In the genomic region with DNA sequence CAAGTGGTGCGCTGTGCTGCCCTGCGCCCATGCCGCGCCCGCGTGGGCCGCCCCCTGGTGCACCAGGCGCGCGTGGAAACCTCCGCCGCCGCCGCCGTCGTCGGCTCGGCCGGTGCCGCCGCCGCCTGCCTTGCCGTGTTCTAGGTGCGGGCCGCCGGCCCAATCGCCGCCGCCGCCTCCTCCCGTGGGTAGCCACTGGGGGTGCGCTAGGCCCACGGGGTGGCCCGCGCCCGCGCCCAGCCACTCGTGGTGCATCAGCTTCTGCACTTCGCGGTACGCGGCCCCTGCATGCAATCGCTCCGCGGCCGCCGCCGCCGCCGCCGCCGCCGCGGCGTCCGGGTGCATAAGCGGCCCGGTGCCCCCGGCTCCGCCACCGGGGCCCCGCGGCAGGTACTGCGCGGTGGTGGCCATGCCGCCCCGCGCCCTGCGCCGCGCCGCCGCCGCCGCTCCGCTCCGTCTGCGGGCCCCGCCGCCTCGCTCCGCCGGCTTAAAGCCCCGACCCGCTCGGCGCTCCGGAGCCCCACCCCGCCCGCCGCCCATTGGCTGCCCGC, we compare ENCODE assay signal across 8 cellular contexts. TPM values are rescaled to one million over a fixed set of nuclear protein-coding genes. Genes with fewer than 3 reads are reported as not detected.
DNase-seq lines count a peak whose midpoint lies in the region; ATAC-seq, FAIRE-seq and TF ChIP-seq lines count a peak whose summit lies in the region.

A gene (minus strand): TSS at position 461 of the 551 bp plus-strand sequence. CDS start 50 bp downstream, at position 411.

- no peak within 1 kb of the TSS for H4K8ac ChIP-seq in IMR-90 (ENCODE audit: low read depth in 2 of 2, low read length in 2 of 2)

- H3K23ac ChIP-seq in IMR-90 (ENCODE audit: low read depth, low read length), result no peak within 1 kb of the TSS

- peak; percentile 2; the same call in 1 of the 2 replicates for ATAC-seq in IMR-90 (ENCODE audit: low read depth)
- ATAC-seq in activated CD4-positive, CD25-positive, alpha-beta regulatory T cell treated with anti-CD3 and anti-CD28 coated beads, Interleukin-2, amount 50 U/mL, for 24 hours, result no peak

- TF ChIP-seq POLR2A in IMR-90 (IDR thresholded peaks at IDR 0.05; ENCODE audit: low read depth, low read length), result no peak

- H3K4me1 ChIP-seq in IMR-90 (ENCODE audit: control insufficient read depth, insufficient read depth, low read length), result no peaks in the 10 kb centered on the region
- peaks cover 20% of the 10 kb centered on the region for H3K4me1 ChIP-seq in mucosa of stomach (ENCODE audit: control insufficient read depth, insufficient read depth, low read length)

- H2AK9ac ChIP-seq in IMR-90 (replicated peaks; ENCODE audit: low read depth, low read length, poor library complexity), result peak within 1 kb of the TSS; percentile 11

- dilution Hi-C loops in IMR-90 (cut with HindIII; ENCODE audit: low sequenced_read_pairs, unreplicated experiment), result no loop called here

- H3K4me3 ChIP-seq in IMR-90 (ENCODE audit: insufficient read depth, low read depth, low read length) (peak within 1 kb of the TSS; percentile 48), bronchial epithelial cell (ENCODE audit: low read depth, low read length) (peak within 1 kb of the TSS; percentile 65), mucosa of stomach (ENCODE audit: low read length) (peak within 1 kb of the TSS; percentile 14)

- no peak within 1 kb of the TSS for H2BK20ac ChIP-seq in IMR-90 (ENCODE audit: low read depth, low read length)

- no peak within 1 kb of the TSS for H3K27ac ChIP-seq in IMR-90 (ENCODE audit: insufficient read depth, low read length)

- H3K36me3 ChIP-seq in IMR-90 (ENCODE audit: control insufficient read depth, insufficient read depth, low read length) (no peaks in the 10 kb centered on the region), bronchial epithelial cell (ENCODE audit: control insufficient read depth, insufficient read depth, low read length) (no peaks in the 10 kb centered on the region), mucosa of stomach (ENCODE audit: control insufficient read depth, insufficient read depth, low read length) (no peaks in the 10 kb centered on the region)

- no peak within 1 kb of the TSS for H2AK5ac ChIP-seq in IMR-90 (ENCODE audit: low read depth, low read length)

- peak; percentile 71 for DNase-seq in activated CD8-positive, alpha-beta memory T cell treated with anti-CD3 and anti-CD28 coated beads for 24 hours
- no peak for DNase-seq in activated CD8-positive, alpha-beta memory T cell treated with anti-CD3 and anti-CD28 coated beads, Interleukin-2, amount 50 U/mL, for 4 hours
- no peak for DNase-seq in IMR-90
- no peak for DNase-seq in bronchial epithelial cell (ENCODE audit: low read depth)
- DNase-seq in mucosa of gallbladder (ENCODE audit: low spot score), result no peak
- no peak for DNase-seq in GM10266 (ENCODE audit: extremely low spot score)

- H3K27me3 ChIP-seq in IMR-90 (ENCODE audit: control insufficient read depth, insufficient read depth, low read length) (peaks cover 72% of the 10 kb centered on the region), bronchial epithelial cell (ENCODE audit: control insufficient read depth, insufficient read depth, low read length) (peaks cover 18% of the 10 kb centered on the region), mucosa of stomach (ENCODE audit: control insufficient read depth, insufficient read depth, low read length) (peaks cover 74% of the 10 kb centered on the region)

- H3K9me1 ChIP-seq in IMR-90 (ENCODE audit: insufficient read depth, low read length), result no peaks in the 10 kb centered on the region

- no peak within 1 kb of the TSS for H4K5ac ChIP-seq in IMR-90 (ENCODE audit: low read depth, low read length)

- FAIRE-seq in bronchial epithelial cell (lab: Jason Lieb, UNC), result no peak

- 0 out of 2 replicates have a peak, but pooled peaks cover 2% of the 10 kb centered on the region for H3K9me3 ChIP-seq in IMR-90 (ENCODE audit: control insufficient read depth, insufficient read depth, low read length)
- no peaks in the 10 kb centered on the region for H3K9me3 ChIP-seq in mucosa of stomach (ENCODE audit: control insufficient read depth, low read length)

- H3K56ac ChIP-seq in IMR-90 (ENCODE audit: extremely low read depth, insufficient read depth, low read length), result no peak within 1 kb of the TSS; the same call in 1 of the 2 replicates

- H2BK120ac ChIP-seq in IMR-90 (ENCODE audit: low read depth, low read length), result no peak within 1 kb of the TSS

- TF ChIP-seq CTCF in IMR-90 (conservative IDR thresholded peaks at IDR 0.05; ENCODE audit: low read depth, low read length) (no peak), bronchial epithelial cell (IDR thresholded peaks at IDR 0.05; ENCODE audit: insufficient read depth, low read length, severe bottlenecking) (no peak), GM10266 (IDR thresholded peaks at IDR 0.05; ENCODE audit: control insufficient read depth, insufficient read depth, low read depth, missing control alignments) (no peak)

- no peak within 1 kb of the TSS for H3K9ac ChIP-seq in IMR-90 (ENCODE audit: low read depth, low read length)
- H3K9ac ChIP-seq in mucosa of stomach (ENCODE audit: low read length), result peak within 1 kb of the TSS; percentile 2

- peak within 1 kb of the TSS; percentile 88 for H3K4me2 ChIP-seq in IMR-90 (ENCODE audit: low read depth, low read length)

- POLR2A ChIA-PET in IMR-90 (lab: Charles Lee; ENCODE audit: unreplicated experiment), result interaction anchor here (1.4 kb wide), 1 partner anchor 50 kb away, joined by 4 read pairs; no protein-coding TSS in a partner anchor

- CTCF ChIA-PET in IMR-90 (lab: Yijun Ruan, JAX), result interaction anchor here (0.8 kb wide), 1 partner anchor 476 kb away, joined by 3 read pairs; no protein-coding TSS in a partner anchor

- no TSS peak for BruUV-seq in IMR-90 (replicated peaks; lab: Mats Ljungman, UMichigan)

- no peak within 1 kb of the TSS for H2BK5ac ChIP-seq in IMR-90 (ENCODE audit: low read depth, low read length, poor library complexity, severe bottlenecking)

- no peak within 1 kb of the TSS for H3K14ac ChIP-seq in IMR-90 (replicated peaks; ENCODE audit: low read depth, low read length)

- in situ Hi-C loops in IMR-90 (cut with MboI; ENCODE audit: low sequenced_read_pairs), result no loop called here

- no peaks in the 10 kb centered on the region for H4K20me1 ChIP-seq in IMR-90 (ENCODE audit: insufficient read depth, low read length)

- no peak within 1 kb of the TSS for H4K91ac ChIP-seq in IMR-90 (ENCODE audit: insufficient read depth, low read depth, low read length)

- intact Hi-C loops in IMR-90 (cut with micrococcal nuclease), result no loop called here

- H3K79me1 ChIP-seq in IMR-90 (ENCODE audit: low read depth in 1 of 2, low read length in 2 of 2), result no peaks in the 10 kb centered on the region

- H2BK15ac ChIP-seq in IMR-90 (ENCODE audit: low read depth, low read length), result no peak within 1 kb of the TSS

- H2AFZ ChIP-seq in IMR-90 (replicated peaks; ENCODE audit: low read length, poor library complexity), result peak within 1 kb of the TSS; percentile 97

- 1% methylated on average over 38 of the region's 92 CpGs; no CpG with 5 or more reads in 1 of the 2 experiments for WGBS in IMR-90 (ENCODE audit: extremely low coverage in 2 of 2, insufficient read length in 1 of 2), 2 experiments

- no peak within 1 kb of the TSS for H3K4ac ChIP-seq in IMR-90 (ENCODE audit: low read depth, low read length)

- no peak within 1 kb of the TSS for H3K18ac ChIP-seq in IMR-90 (ENCODE audit: low read depth, low read length)

- TF ChIP-seq RAD21 in IMR-90 (IDR thresholded peaks at IDR 0.05; ENCODE audit: low read length), result no peak

TF ChIP-seq in IMR-90, 13 proteins besides CTCF, POLR2A, EP300 and RAD21:
- TF ChIP-seq RCOR1 (IDR thresholded peaks at IDR 0.05; ENCODE audit: insufficient replicate concordance, low read length), result no peak
- no peak for TF ChIP-seq NFE2L2 (IDR thresholded peaks at IDR 0.05; ENCODE audit: low read depth, low read length)
- no peak for TF ChIP-seq MXI1 (IDR thresholded peaks at IDR 0.05; ENCODE audit: borderline replicate concordance, low read depth, low read length)
- no peak for TF ChIP-seq MAFK (IDR thresholded peaks at IDR 0.05; ENCODE audit: low read depth, low read length)
- no peak for TF ChIP-seq CHD1 (IDR thresholded peaks at IDR 0.05; ENCODE audit: low read depth, low read length)
- TF ChIP-seq SMC3 (IDR thresholded peaks at IDR 0.05; ENCODE audit: low read depth, low read length), result no peak
- TF ChIP-seq BHLHE40 (IDR thresholded peaks at IDR 0.05; ENCODE audit: low read depth, low read length), result no peak
- TF ChIP-seq CEBPB (IDR thresholded peaks at IDR 0.05; ENCODE audit: low read depth, low read length), result no peak
- TF ChIP-seq, protein P1, sequence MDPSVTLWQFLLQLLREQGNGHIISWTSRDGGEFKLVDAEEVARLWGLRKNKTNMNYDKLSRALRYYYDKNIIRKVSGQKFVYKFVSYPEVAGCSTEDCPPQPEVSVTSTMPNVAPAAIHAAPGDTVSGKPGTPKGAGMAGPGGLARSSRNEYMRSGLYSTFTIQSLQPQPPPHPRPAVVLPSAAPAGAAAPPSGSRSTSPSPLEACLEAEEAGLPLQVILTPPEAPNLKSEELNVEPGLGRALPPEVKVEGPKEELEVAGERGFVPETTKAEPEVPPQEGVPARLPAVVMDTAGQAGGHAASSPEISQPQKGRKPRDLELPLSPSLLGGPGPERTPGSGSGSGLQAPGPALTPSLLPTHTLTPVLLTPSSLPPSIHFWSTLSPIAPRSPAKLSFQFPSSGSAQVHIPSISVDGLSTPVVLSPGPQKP (IDR thresholded peaks at IDR 0.05; ENCODE audit: borderline replicate concordance, low read depth, low read length), result no peak
TF ChIP-seq in IMR-90: peak in this region for 0.

RNA-seq across cellular contexts. Expression of the gene that starts here (rescaled TPM):
- total RNA-seq in IMR-90 (2012; rRNA removed), result not detected in 2 replicates
- polyA plus RNA-seq in IMR-90 (2012; rRNA removed), result not detected in 2 replicates
- 0.03 TPM in 1 of 2 replicates, not detected in the other for polyA plus RNA-seq in IMR-90 (2012; cell fraction: cytosol; rRNA removed)
- 0.03 TPM in 1 of 2 replicates, not detected in the other for polyA plus RNA-seq in IMR-90 (2012; cell fraction: nucleus; rRNA removed; ENCODE audit: low replicate concordance)
- total RNA-seq in bronchial epithelial cell, result under 0.01 and 0.13 TPM in 2 replicates
- total RNA-seq in mucosa of gallbladder, result 0.09 TPM

Comparison
In these comparisons a context has a peak if more than half of its experiments do, and no peak if none do; other contexts are left out.
1. Peak in ATAC-seq, H3K4me3 ChIP-seq and H3K4me2 ChIP-seq in IMR-90; RNA of the gene not detected or under 1 TPM.
2. H3K4me3 ChIP-seq: peak in every context shown above with its lines; median percentile 65 in bronchial epithelial cell; 48 in IMR-90; 14 in mucosa of stomach.